In the genomic region with DNA sequence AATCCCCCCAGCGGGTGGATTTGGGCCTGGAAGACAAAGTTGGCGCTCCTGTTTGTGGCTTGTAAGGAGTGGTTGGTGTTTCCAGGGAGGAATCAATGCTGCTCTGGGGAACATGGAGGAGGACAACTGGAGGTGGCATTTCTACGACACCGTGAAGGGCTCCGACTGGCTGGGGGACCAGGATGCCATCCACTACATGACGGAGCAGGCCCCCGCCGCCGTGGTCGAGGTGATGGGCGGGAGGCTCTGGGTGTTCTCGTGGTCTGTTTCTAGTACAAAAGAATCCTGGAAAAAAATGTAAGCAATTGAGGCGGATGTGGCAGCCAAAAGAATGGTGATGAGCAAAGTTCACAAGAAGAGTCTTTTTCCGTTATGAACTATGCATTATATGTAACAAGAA, we compare ENCODE assay signal across 23 cellular contexts. TPM values are rescaled to one million over a fixed set of nuclear protein-coding genes. Genes with fewer than 3 reads are reported as not detected.
DNase-seq lines count a peak whose midpoint lies in the region; ATAC-seq and TF ChIP-seq lines count a peak whose summit lies in the region.
"Had no signal": no experiment of that assay in that cellular context is flagged by ENCODE, and none has a peak within 500 bp of the region (broad histone marks: within the 10 kb centered on the region; RNA-seq: fewer than 3 reads in every experiment).

No MANE protein-coding gene starts in this region.

- CTCF ChIA-PET in activated CD4-positive, alpha-beta T cell treated with anti-CD3 and anti-CD28 coated beads for 36 hours (lab: Charles Lee) = interaction anchor here (0.5 kb wide), 1 partner anchor 241 kb away, joined by 3 read pairs; no protein-coding TSS in a partner anchor

- peak overlapping the region; percentile 27 for H3K27ac Mint-ChIP-seq in activated CD4-positive, alpha-beta T cell treated with anti-CD3 and anti-CD28 coated beads for 36 hours
- peak overlapping the region; percentile 29 for H3K27ac Mint-ChIP-seq in T-helper 17 cell
- peak overlapping the region; percentile 80 for H3K27ac Mint-ChIP-seq in endothelial cell (ENCODE audit: unreplicated experiment)
- H3K27ac Mint-ChIP-seq: B cell, IgD-negative memory B cell had no signal

- no peaks in the 10 kb centered on the region for H3K9me3 ChIP-seq in T-helper 17 cell (ENCODE audit: control insufficient read depth, low read length, poor library complexity, severe bottlenecking)

- H3K9me3 Mint-ChIP-seq in activated CD4-positive, alpha-beta T cell treated with anti-CD3 and anti-CD28 coated beads for 36 hours (ENCODE audit: low read depth) = no peaks in the 10 kb centered on the region
- H3K9me3 Mint-ChIP-seq in endothelial cell (ENCODE audit: unreplicated experiment) = no peaks in the 10 kb centered on the region
- H3K9me3 Mint-ChIP-seq: IgD-negative memory B cell had no signal

- peaks cover 34% of the 10 kb centered on the region for H3K36me3 Mint-ChIP-seq in activated CD4-positive, alpha-beta T cell treated with anti-CD3 and anti-CD28 coated beads for 36 hours (ENCODE audit: low read depth)
- H3K36me3 Mint-ChIP-seq in T-helper 17 cell (ENCODE audit: low read depth) (peaks cover 10% of the 10 kb centered on the region), endothelial cell (ENCODE audit: low read depth, unreplicated experiment) (peaks cover 35% of the 10 kb centered on the region)

- H3K4me3 Mint-ChIP-seq in activated CD4-positive, alpha-beta T cell treated with anti-CD3 and anti-CD28 coated beads for 36 hours = no peak overlapping the region
- H3K4me3 Mint-ChIP-seq in T-helper 17 cell (no peak overlapping the region), endothelial cell (ENCODE audit: unreplicated experiment) (peak overlapping the region; percentile 54)
- H3K4me3 Mint-ChIP-seq: B cell, IgD-negative memory B cell had no signal

- H3K4me1 Mint-ChIP-seq in activated CD4-positive, alpha-beta T cell treated with anti-CD3 and anti-CD28 coated beads for 36 hours = peaks cover 28% of the 10 kb centered on the region
- H3K4me1 Mint-ChIP-seq in T-helper 17 cell = peaks cover 28% of the 10 kb centered on the region
- peaks cover 12% of the 10 kb centered on the region for H3K4me1 Mint-ChIP-seq in endothelial cell (ENCODE audit: unreplicated experiment)

- no peak for DNase-seq in activated CD4-positive, alpha-beta T cell treated with anti-CD3 and anti-CD28 coated beads for 36 hours
- DNase-seq in activated CD4-positive, alpha-beta T cell treated with anti-CD3 and anti-CD28 coated beads, Interleukin-2, amount 50 U/mL, for 48 hours = no peak
- DNase-seq in activated effector memory CD4-positive, alpha-beta T cell treated with anti-CD3 and anti-CD28 coated beads, Interleukin-2, amount 50 U/mL, for 16 hours = peak; percentile 28
- no peak for DNase-seq in activated effector memory CD4-positive, alpha-beta T cell treated with Interleukin-2 at 50 U/mL for 16 hours
- DNase-seq in T-helper 17 cell (no peak), endothelial cell (ENCODE audit: low spot score) (no peak), EL (no peak)
- DNase-seq: Calu3, GM23248, H7, NCI-H1048, NCI-H1417, NCI-H1694, NCI-H2029 treated with DMSO at 0.1 percent for 48 hours, NCI-H526 treated with DMSO at 0.1 percent for 48 hours, PC-9 had no signal

- no peak for ATAC-seq in activated CD4-positive, alpha-beta T cell treated with anti-CD3 and anti-CD28 coated beads for 36 hours
- ATAC-seq in T-helper 17 cell (no peak), GM21717 (IDR thresholded peaks at IDR 0.05; ENCODE audit: unreplicated experiment) (no peak)
- ATAC-seq: Right ventricle myocardium inferior had no signal

- intact Hi-C loops in activated CD4-positive, alpha-beta T cell treated with anti-CD3 and anti-CD28 coated beads for 36 hours (cut with DNase I, micrococcal nuclease) = no loop called here

- POLR2A ChIA-PET in activated CD4-positive, alpha-beta T cell treated with anti-CD3 and anti-CD28 coated beads for 36 hours (lab: Charles Lee) = no interaction called here

- no peak for TF ChIP-seq CTCF in endothelial cell (IDR thresholded peaks at IDR 0.05; ENCODE audit: unreplicated experiment)

- H3K27me3 Mint-ChIP-seq in activated CD4-positive, alpha-beta T cell treated with anti-CD3 and anti-CD28 coated beads for 36 hours = no peaks in the 10 kb centered on the region
- H3K27me3 Mint-ChIP-seq in T-helper 17 cell = no peaks in the 10 kb centered on the region
- no peaks in the 10 kb centered on the region for H3K27me3 Mint-ChIP-seq in endothelial cell (ENCODE audit: unreplicated experiment)
- H3K27me3 Mint-ChIP-seq: B cell, IgD-negative memory B cell had no signal

RNA-seq across cellular contexts. Expression of a gene that starts 7.2 kb away (rescaled TPM):
- 100 to 1,000 TPM; 104 to 121 TPM for total RNA-seq in activated CD4-positive, alpha-beta T cell treated with anti-CD3 and anti-CD28 coated beads for 36 hours
- total RNA-seq in T-helper 17 cell = 100 to 1,000 TPM; 170 to 171 TPM
- 73.5 TPM for total RNA-seq in endothelial cell (ENCODE audit: unreplicated experiment)

RNA-seq across cellular contexts. Expression of a gene that starts 7.4 kb away (rescaled TPM):
- total RNA-seq in activated CD4-positive, alpha-beta T cell treated with anti-CD3 and anti-CD28 coated beads for 36 hours = 1 to 10 TPM; 6.0 to 7.0 TPM
- total RNA-seq in T-helper 17 cell = 1 to 10 TPM; 1.9 to 2.4 TPM
- total RNA-seq in endothelial cell (ENCODE audit: unreplicated experiment) = 8.1 TPM

RNA-seq across cellular contexts. Expression of a gene that starts 34.0 kb away (rescaled TPM):
- total RNA-seq in activated CD4-positive, alpha-beta T cell treated with anti-CD3 and anti-CD28 coated beads for 36 hours = under 1 TPM in 1 of 2 experiments, not detected in 1; 0.11 TPM
- total RNA-seq in T-helper 17 cell (not detected), endothelial cell (ENCODE audit: unreplicated experiment) (not detected)
- total RNA-seq: B cell, Calu3, G401, GM23248, H7, NCI-H460, PC-9, RPMI7951 had no signal

RNA-seq across cellular contexts. Expression of a gene that starts 46.1 kb away (rescaled TPM):
- 10 to 100 TPM; 69.5 to 91.6 TPM for total RNA-seq in activated CD4-positive, alpha-beta T cell treated with anti-CD3 and anti-CD28 coated beads for 36 hours
- 10 to 100 TPM; 50.3 to 52.2 TPM for total RNA-seq in T-helper 17 cell
- 101 TPM for total RNA-seq in endothelial cell (ENCODE audit: unreplicated experiment)

Comparison
In these comparisons a context has a peak if more than half of its experiments do, and no peak if none do; other contexts are left out.
1. H3K27ac Mint-ChIP-seq: peak in every context shown above with its lines; median percentile 80 in endothelial cell; 29 in T-helper 17 cell; 27 in activated CD4-positive, alpha-beta T cell treated with anti-CD3 and anti-CD28 coated beads for 36 hours.